In genomic region chr4:163269874-163270273, GRCh38 we compare ENCODE assay signal across 27 cellular contexts.
DNase-seq lines count a peak whose midpoint lies in the region; ATAC-seq, FAIRE-seq and TF ChIP-seq lines count a peak whose summit lies in the region.
"Had no signal": no experiment of that assay in that cellular context is flagged by ENCODE, and none has a peak within 500 bp of the region (broad histone marks: within the 10 kb centered on the region; RNA-seq: fewer than 3 reads in every experiment).

No MANE protein-coding gene starts in this region.

- no peak overlapping the region for H3K23ac ChIP-seq in H1 (ENCODE audit: insufficient read length)

- H3K4me1 ChIP-seq in HepG2 (ENCODE audit: insufficient read depth, low read length) (no peaks in the 10 kb centered on the region), right lobe of liver (no peaks in the 10 kb centered on the region), H1 (replicated peaks in 1 of 4; ENCODE audit: control insufficient read depth in 3 of 4, insufficient read depth in 4 of 4, low read length in 3 of 4) (no peaks in the 10 kb centered on the region; a peak in 1 of 7 replicates)
- H3K4me1 ChIP-seq: BE2C had no signal

- H2BK15ac ChIP-seq in H1 (ENCODE audit: low read length): no peak overlapping the region

- H3K23me2 ChIP-seq in H1 (ENCODE audit: low read depth, low read length): no peaks in the 10 kb centered on the region

- POLR2A ChIA-PET in HepG2 (lab: Yijun Ruan, JAX): no interaction called here
- POLR2A ChIA-PET in H1 (lab: Charles Lee; ENCODE audit: partially characterized antibody): no interaction called here

- in situ Hi-C loops in HepG2 (cut with HindIII; ENCODE audit: extremely low pct_ligation_motif_present, low pct_unique_long_range_greater_than_20kb): no loop called here

- FAIRE-seq in HepG2 (lab: Jason Lieb, UNC): no peak
- no peak for FAIRE-seq in H1 (lab: Jason Lieb, UNC)
- FAIRE-seq: GM19239, HTR-8/SVneo had no signal

- H3K4me2 ChIP-seq in HepG2 (ENCODE audit: low read depth, low read length) (no peak overlapping the region), H1 (ENCODE audit: insufficient read depth in 1 of 2, low read depth in 2 of 2, low read length in 2 of 2) (no peak overlapping the region)

- no TSS peak for BruUV-seq in HepG2 (replicated peaks; lab: Mats Ljungman, UMichigan)

- H2BK120ac ChIP-seq in H1 (replicated peaks; ENCODE audit: low read depth, low read length): no peak overlapping the region

- no peak for DNase-seq in HepG2 (ENCODE audit: low spot score)
- DNase-seq in right lobe of liver: no peak
- no peak for DNase-seq in H1 (ENCODE audit: low read depth in 1 of 2, low spot score in 2 of 2)
- peak; percentile 77 for DNase-seq in left kidney (ENCODE audit: low read depth, low spot score)
- DNase-seq in progenitor cell of endocrine pancreas (ENCODE audit: low spot score, unreplicated experiment): no peak
- DNase-seq in dedifferentiated amniotic fluid mesenchymal stem cell (ENCODE audit: extremely low spot score): no peak
- DNase-seq in activated CD8-positive, alpha-beta memory T cell treated with anti-CD3 and anti-CD28 coated beads, Interleukin-2, amount 10 ng/mL, durations not matched to agents 7 days and 5 days: no peak
- no peak for DNase-seq in GM10266 (ENCODE audit: extremely low spot score)
- DNase-seq: 8988T, ACHN, BE2C, DMS153, DND-41, H9, KG1, MG63, NCI-H1694, NCI-H2029 treated with DMSO at 0.1 percent for 48 hours, NCI-H2171, NCI-H226, NCI-H510A, NCI-H69, Right ventricle myocardium superior, RPMI8226 had no signal

- ATAC-seq in HepG2 (peak; percentile 38; the same call in 1 of the 3 replicates), right lobe of liver (no peak)
- no peak for ATAC-seq in activated CD8-positive, alpha-beta memory T cell treated with anti-CD3 and anti-CD28 coated beads, Interleukin-2, amount 10 ng/mL, durations not matched to agents 7 days and 5 days

- TF ChIP-seq CTCF in HepG2 (CRISPR knock-in tag; IDR thresholded peaks at IDR 0.05) (no peak), right lobe of liver (IDR thresholded peaks at IDR 0.05) (no peak), H1 (IDR thresholded peaks at IDR 0.05; ENCODE audit: control extremely low read depth in 1 of 3, insufficient read depth in 1 of 3, low read depth in 1 of 3, low read length in 3 of 3) (no peak), progenitor cell of endocrine pancreas (IDR thresholded peaks at IDR 0.05; ENCODE audit: unreplicated experiment) (no peak), GM10266 (IDR thresholded peaks at IDR 0.05; ENCODE audit: control insufficient read depth, insufficient read depth, low read depth, missing control alignments) (no peak)

- no peak overlapping the region for H3K4me3 Mint-ChIP-seq in progenitor cell of endocrine pancreas (ENCODE audit: low read depth)
- H3K4me3 Mint-ChIP-seq in activated CD8-positive, alpha-beta memory T cell treated with anti-CD3 and anti-CD28 coated beads, Interleukin-2, amount 10 ng/mL, durations not matched to agents 7 days and 5 days: no peak overlapping the region
- H3K4me3 Mint-ChIP-seq: CD14-positive monocyte, H9 had no signal

- no peak overlapping the region for H2AFZ ChIP-seq in HepG2 (ENCODE audit: low read length)
- H2AFZ ChIP-seq in H1 (ENCODE audit: low read length): peak overlapping the region; percentile 61

- no peak for TF ChIP-seq RAD21 in HepG2 (CRISPR knock-in tag; IDR thresholded peaks at IDR 0.05)
- no peak; a peak in 1 of 4 replicates for TF ChIP-seq RAD21 in H1 (IDR thresholded peaks at IDR 0.05 in 1 of 2, conservative IDR thresholded peaks at IDR 0.05 in 1 of 2; ENCODE audit: low read depth in 2 of 2, low read length in 2 of 2)

- no peak overlapping the region; the same call in 1 of the 2 replicates for H2BK12ac ChIP-seq in H1 (ENCODE audit: low read depth, low read length)

- H3K27ac Mint-ChIP-seq in progenitor cell of endocrine pancreas: peak overlapping the region; percentile 70
- H3K27ac Mint-ChIP-seq in activated CD8-positive, alpha-beta memory T cell treated with anti-CD3 and anti-CD28 coated beads, Interleukin-2, amount 10 ng/mL, durations not matched to agents 7 days and 5 days: no peak overlapping the region
- H3K27ac Mint-ChIP-seq: CD14-positive monocyte had no signal

- 15% methylated on average over 5 of the region's 5 CpGs for WGBS in HepG2 (ENCODE audit: low lambda C conversion rate)
- 47% methylated on average over 5 of the region's 5 CpGs for WGBS in right lobe of liver (ENCODE audit: insufficient coverage, low coverage, low lambda C conversion rate, missing lambda C conversion rate)
- 84% methylated on average over 5 of the region's 5 CpGs; no CpG with 5 or more reads in 1 of the 2 experiments for WGBS in H1 (ENCODE audit: extremely low coverage in 1 of 2, insufficient coverage in 1 of 2, insufficient read length in 1 of 2, insufficient replicate concordance in 2 of 2, low coverage in 1 of 2, low lambda C conversion rate in 2 of 2, missing lambda C conversion rate in 1 of 2), 2 experiments

- H4K5ac ChIP-seq in H1 (ENCODE audit: insufficient read length, low read depth, low read length): no peak overlapping the region

- no peak overlapping the region for H2BK5ac ChIP-seq in H1 (ENCODE audit: low read depth, low read length)

- no peak overlapping the region for H3K4me3 ChIP-seq in HepG2 (replicated peaks in 1 of 3; ENCODE audit: insufficient read depth in 1 of 3, low read depth in 2 of 3, low read length in 3 of 3)
- H3K4me3 ChIP-seq in right lobe of liver: no peak overlapping the region
- no peak overlapping the region for H3K4me3 ChIP-seq in H1 (ENCODE audit: extremely low read depth in 1 of 4, insufficient read depth in 2 of 4, low read depth in 3 of 4, low read length in 4 of 4)
- H3K4me3 ChIP-seq: MG63 had no signal

- H3K56ac ChIP-seq in H1 (replicated peaks; ENCODE audit: insufficient read length, low read depth, low read length): no peak overlapping the region

- no peak overlapping the region for H2AK5ac ChIP-seq in H1 (ENCODE audit: low read depth, low read length)

- CTCF ChIA-PET in HepG2 (lab: Yijun Ruan, JAX; ENCODE audit: low intra/inter-chr PET ratio, low total read pairs) (no interaction called here), H1 (lab: Charles Lee; ENCODE audit: partially characterized antibody) (interaction anchor here (0.8 to 1.9 kb wide), 4 partner anchors 19 to 159 kb away, joined by 3 to 5 read pairs (median 4); no protein-coding TSS in a partner anchor)
- CTCF ChIA-PET in activated CD8-positive, alpha-beta memory T cell treated with anti-CD3 and anti-CD28 coated beads, Interleukin-2, amount 10 ng/mL, durations not matched to agents 7 days and 5 days (lab: Charles Lee): no interaction called here

- H3K14ac ChIP-seq in H1 (ENCODE audit: insufficient read length): no peak overlapping the region

- H3K9ac ChIP-seq in HepG2 (ENCODE audit: insufficient read depth, low read depth, low read length) (no peak overlapping the region), H1 (replicated peaks in 1 of 4; ENCODE audit: extremely low read depth in 1 of 4, low read depth in 3 of 4, low read length in 3 of 4) (no peak overlapping the region)

- no peaks in the 10 kb centered on the region for H3K9me3 Mint-ChIP-seq in progenitor cell of endocrine pancreas (ENCODE audit: low read depth)
- H3K9me3 Mint-ChIP-seq in activated CD8-positive, alpha-beta memory T cell treated with anti-CD3 and anti-CD28 coated beads, Interleukin-2, amount 10 ng/mL, durations not matched to agents 7 days and 5 days (ENCODE audit: low read depth): no peaks in the 10 kb centered on the region
- H3K9me3 Mint-ChIP-seq: H9 had no signal

- H3K36me3 ChIP-seq in HepG2 (replicated peaks in 1 of 2; ENCODE audit: control insufficient read depth in 1 of 2, insufficient read depth in 2 of 2, low read length in 2 of 2) (no peaks in the 10 kb centered on the region), right lobe of liver (no peaks in the 10 kb centered on the region), H1 (ENCODE audit: control insufficient read depth in 2 of 4, insufficient read depth in 4 of 4, low read length in 3 of 4) (no peaks in the 10 kb centered on the region)
- H3K36me3 ChIP-seq: BE2C, MG63 had no signal

- no peaks in the 10 kb centered on the region for H3K36me3 Mint-ChIP-seq in progenitor cell of endocrine pancreas (ENCODE audit: insufficient read depth)
- no peaks in the 10 kb centered on the region for H3K36me3 Mint-ChIP-seq in activated CD8-positive, alpha-beta memory T cell treated with anti-CD3 and anti-CD28 coated beads, Interleukin-2, amount 10 ng/mL, durations not matched to agents 7 days and 5 days
- H3K36me3 Mint-ChIP-seq: CD14-positive monocyte had no signal

- no peak overlapping the region for H4K8ac ChIP-seq in H1 (ENCODE audit: extremely low read depth, insufficient read depth, low read length)

- no peak overlapping the region for H3K4ac ChIP-seq in H1 (replicated peaks; ENCODE audit: insufficient read length, low read depth, low read length)

- H4K20me1 ChIP-seq in HepG2 (ENCODE audit: insufficient read depth, low read length) (no peaks in the 10 kb centered on the region), H1 (replicated peaks in 1 of 2; ENCODE audit: control insufficient read depth in 1 of 2, insufficient read depth in 2 of 2, low read length in 2 of 2) (no peaks in the 10 kb centered on the region)

- H3K4me1 Mint-ChIP-seq in progenitor cell of endocrine pancreas (ENCODE audit: low read depth): peaks cover 27% of the 10 kb centered on the region
- no peaks in the 10 kb centered on the region for H3K4me1 Mint-ChIP-seq in activated CD8-positive, alpha-beta memory T cell treated with anti-CD3 and anti-CD28 coated beads, Interleukin-2, amount 10 ng/mL, durations not matched to agents 7 days and 5 days
- H3K4me1 Mint-ChIP-seq: CD14-positive monocyte had no signal

- TF ChIP-seq EP300 in HepG2 (IDR thresholded peaks at IDR 0.05; ENCODE audit: low read depth in 2 of 2, low read length in 2 of 2) (no peak), HepG2 (CRISPR knock-in tag; IDR thresholded peaks at IDR 0.05; ENCODE audit: borderline replicate concordance) (no peak), H1 (IDR thresholded peaks at IDR 0.05; ENCODE audit: borderline replicate concordance in 1 of 2, low read depth in 2 of 2, low read length in 2 of 2) (no peak)

- H4K91ac ChIP-seq in H1 (replicated peaks; ENCODE audit: insufficient read length, low read length): no peak overlapping the region

- H2BK20ac ChIP-seq in H1 (ENCODE audit: low read length): no peak overlapping the region

- TF ChIP-seq POLR2A in HepG2 (IDR thresholded peaks at IDR 0.05; ENCODE audit: insufficient read depth in 1 of 2, low read depth in 2 of 2, low read length in 2 of 2) (no peak), right lobe of liver (IDR thresholded peaks at IDR 0.05) (no peak), H1 (IDR thresholded peaks at IDR 0.05; ENCODE audit: control extremely low read depth in 1 of 2, low read depth in 2 of 2, low read length in 2 of 2) (no peak)

- H3K18ac ChIP-seq in H1 (ENCODE audit: extremely low read depth, low read length): no peak overlapping the region

- H3K27ac ChIP-seq in HepG2 (ENCODE audit: extremely low read length, insufficient read depth, low read length) (no peak overlapping the region), right lobe of liver (no peak overlapping the region), H1 (ENCODE audit: low read depth, low read length) (no peak overlapping the region)

- peaks cover 0 to 3% of the 10 kb centered on the region in 2 experiments; a peak in 1 of 5 replicates for H3K27me3 ChIP-seq in HepG2 (ENCODE audit: control insufficient read depth in 1 of 2, insufficient read depth in 2 of 2, low read length in 2 of 2)
- H3K27me3 ChIP-seq in right lobe of liver: no peaks in the 10 kb centered on the region
- H3K27me3 ChIP-seq in H1 (replicated peaks in 1 of 4; ENCODE audit: control insufficient read depth in 3 of 4, extremely low read depth in 1 of 4, insufficient read depth in 3 of 4, low read length in 3 of 4): no peaks in the 10 kb centered on the region
- H3K27me3 ChIP-seq: BE2C had no signal

- intact Hi-C loops in HepG2 (cut with micrococcal nuclease; ENCODE audit: unreplicated experiment): no loop called here
- intact Hi-C loops in right lobe of liver (cut with DNase I): no loop called here

- H3K27me3 Mint-ChIP-seq in progenitor cell of endocrine pancreas: no peaks in the 10 kb centered on the region
- H3K27me3 Mint-ChIP-seq in activated CD8-positive, alpha-beta memory T cell treated with anti-CD3 and anti-CD28 coated beads, Interleukin-2, amount 10 ng/mL, durations not matched to agents 7 days and 5 days: no peaks in the 10 kb centered on the region

- H3K9me3 ChIP-seq in HepG2 (ENCODE audit: low read length) (no peaks in the 10 kb centered on the region), right lobe of liver (no peaks in the 10 kb centered on the region), H1 (ENCODE audit: insufficient read depth in 2 of 2, low read depth in 1 of 2, low read length in 1 of 2) (no peaks in the 10 kb centered on the region)
- H3K9me3 ChIP-seq: BE2C, MG63 had no signal

- H3K79me2 ChIP-seq in HepG2 (ENCODE audit: insufficient read depth, low read length) (no peaks in the 10 kb centered on the region), H1 (ENCODE audit: control insufficient read depth in 1 of 2, insufficient read depth in 2 of 2, low read length in 2 of 2) (no peaks in the 10 kb centered on the region)

- no peaks in the 10 kb centered on the region for H3K79me1 ChIP-seq in H1 (ENCODE audit: low read depth, low read length)
